In genomic region chr1:215276582-215276981, GRCh38 we compare ENCODE assay signal across 1 cellular context.
TF ChIP-seq lines count a peak whose summit lies in the region.

No MANE protein-coding gene starts in this region.

TF ChIP-seq in SK-N-SH treated with all-trans-retinoic acid at 6 μM for 48 hours, 23 proteins besides CTCF, POLR2A, EP300 and RAD21 (continued from another document):
- TF ChIP-seq, protein P1, sequence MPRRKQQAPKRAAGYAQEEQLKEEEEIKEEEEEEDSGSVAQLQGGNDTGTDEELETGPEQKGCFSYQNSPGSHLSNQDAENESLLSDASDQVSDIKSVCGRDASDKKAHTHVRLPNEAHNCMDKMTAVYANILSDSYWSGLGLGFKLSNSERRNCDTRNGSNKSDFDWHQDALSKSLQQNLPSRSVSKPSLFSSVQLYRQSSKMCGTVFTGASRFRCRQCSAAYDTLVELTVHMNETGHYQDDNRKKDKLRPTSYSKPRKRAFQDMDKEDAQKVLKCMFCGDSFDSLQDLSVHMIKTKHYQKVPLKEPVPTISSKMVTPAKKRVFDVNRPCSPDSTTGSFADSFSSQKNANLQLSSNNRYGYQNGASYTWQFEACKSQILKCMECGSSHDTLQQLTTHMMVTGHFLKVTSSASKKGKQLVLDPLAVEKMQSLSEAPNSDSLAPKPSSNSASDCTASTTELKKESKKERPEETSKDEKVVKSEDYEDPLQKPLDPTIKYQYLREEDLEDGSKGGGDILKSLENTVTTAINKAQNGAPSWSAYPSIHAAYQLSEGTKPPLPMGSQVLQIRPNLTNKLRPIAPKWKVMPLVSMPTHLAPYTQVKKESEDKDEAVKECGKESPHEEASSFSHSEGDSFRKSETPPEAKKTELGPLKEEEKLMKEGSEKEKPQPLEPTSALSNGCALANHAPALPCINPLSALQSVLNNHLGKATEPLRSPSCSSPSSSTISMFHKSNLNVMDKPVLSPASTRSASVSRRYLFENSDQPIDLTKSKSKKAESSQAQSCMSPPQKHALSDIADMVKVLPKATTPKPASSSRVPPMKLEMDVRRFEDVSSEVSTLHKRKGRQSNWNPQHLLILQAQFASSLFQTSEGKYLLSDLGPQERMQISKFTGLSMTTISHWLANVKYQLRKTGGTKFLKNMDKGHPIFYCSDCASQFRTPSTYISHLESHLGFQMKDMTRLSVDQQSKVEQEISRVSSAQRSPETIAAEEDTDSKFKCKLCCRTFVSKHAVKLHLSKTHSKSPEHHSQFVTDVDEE (CRISPR knock-in tag; IDR thresholded peaks at IDR 0.05) = no peak
- TF ChIP-seq ZC3H10 (CRISPR knock-in tag; IDR thresholded peaks at IDR 0.05) (no peak), ZNF70 (CRISPR knock-in tag; IDR thresholded peaks at IDR 0.05) (no peak), ARNTL (CRISPR knock-in tag; IDR thresholded peaks at IDR 0.05; ENCODE audit: borderline replicate concordance, low read depth) (no peak), CSDC2 (CRISPR knock-in tag; IDR thresholded peaks at IDR 0.05) (no peak), BACH2 (CRISPR knock-in tag; IDR thresholded peaks at IDR 0.05; ENCODE audit: borderline replicate concordance) (no peak), ZNF565 (CRISPR knock-in tag; conservative IDR thresholded peaks at IDR 0.05; ENCODE audit: low read depth) (no peak), ESRRG (CRISPR knock-in tag; IDR thresholded peaks at IDR 0.05) (no peak), RARB (CRISPR knock-in tag; IDR thresholded peaks at IDR 0.05) (no peak)
- TF ChIP-seq, protein P2, sequence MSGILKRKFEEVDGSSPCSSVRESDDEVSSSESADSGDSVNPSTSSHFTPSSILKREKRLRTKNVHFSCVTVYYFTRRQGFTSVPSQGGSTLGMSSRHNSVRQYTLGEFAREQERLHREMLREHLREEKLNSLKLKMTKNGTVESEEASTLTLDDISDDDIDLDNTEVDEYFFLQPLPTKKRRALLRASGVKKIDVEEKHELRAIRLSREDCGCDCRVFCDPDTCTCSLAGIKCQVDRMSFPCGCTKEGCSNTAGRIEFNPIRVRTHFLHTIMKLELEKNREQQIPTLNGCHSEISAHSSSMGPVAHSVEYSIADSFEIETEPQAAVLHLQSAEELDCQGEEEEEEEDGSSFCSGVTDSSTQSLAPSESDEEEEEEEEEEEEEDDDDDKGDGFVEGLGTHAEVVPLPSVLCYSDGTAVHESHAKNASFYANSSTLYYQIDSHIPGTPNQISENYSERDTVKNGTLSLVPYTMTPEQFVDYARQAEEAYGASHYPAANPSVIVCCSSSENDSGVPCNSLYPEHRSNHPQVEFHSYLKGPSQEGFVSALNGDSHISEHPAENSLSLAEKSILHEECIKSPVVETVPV (CRISPR knock-in tag; IDR thresholded peaks at IDR 0.05) = no peak
